In genomic region chr16:8237452-8237851, GRCh38 we compare ENCODE assay signal across 28 cellular contexts.
"Had no signal": no experiment of that assay in that cellular context is flagged by ENCODE, and none has a peak within 500 bp of the region (broad histone marks: within the 10 kb centered on the region; RNA-seq: fewer than 3 reads in every experiment).

No MANE protein-coding gene starts in this region.

- H3K4me3 Mint-ChIP-seq: activated CD4-positive, alpha-beta memory T cell treated with anti-CD3 and anti-CD28 coated beads, Interleukin-2, amount 10 ng/mL, durations not matched to agents 7 days and 5 days; activated CD4-positive, alpha-beta T cell treated with anti-CD3 and anti-CD28 coated beads, Interleukin-2, amount 10 ng/mL, durations not matched to agents 7 days and 5 days; activated naive CD4-positive, alpha-beta T cell treated with anti-CD3 and anti-CD28 coated beads, Interleukin-2, amount 10 ng/mL, durations not matched to agents 7 days and 5 days; activated naive CD8-positive, alpha-beta T cell treated with anti-CD3 and anti-CD28 coated beads, Interleukin-2, amount 10 ng/mL, durations not matched to agents 7 days and 5 days; activated T-cell treated with anti-CD3 and anti-CD28 coated beads, Interleukin-2, amount 50 U/mL, for 24 hours; activated T-cell treated with anti-CD3 and anti-CD28 coated beads, Interleukin-2, amount 50 U/mL, for 72 hours; brain had no signal

- H3K4me1 ChIP-seq: ascending aorta, breast epithelium, colonic mucosa, foreskin keratinocyte, gastrocnemius medialis had no signal

- H3K27ac ChIP-seq: ascending aorta, breast epithelium, cardiac muscle cell, colonic mucosa, epithelial cell of prostate, foreskin keratinocyte, gastrocnemius medialis had no signal

- H3K4me1 Mint-ChIP-seq: activated CD4-positive, alpha-beta memory T cell treated with anti-CD3 and anti-CD28 coated beads, Interleukin-2, amount 10 ng/mL, durations not matched to agents 7 days and 5 days; activated CD4-positive, alpha-beta T cell treated with anti-CD3 and anti-CD28 coated beads, Interleukin-2, amount 10 ng/mL, durations not matched to agents 7 days and 5 days; activated naive CD4-positive, alpha-beta T cell treated with anti-CD3 and anti-CD28 coated beads, Interleukin-2, amount 10 ng/mL, durations not matched to agents 7 days and 5 days; activated naive CD8-positive, alpha-beta T cell treated with anti-CD3 and anti-CD28 coated beads, Interleukin-2, amount 10 ng/mL, durations not matched to agents 7 days and 5 days; brain had no signal

- H3K36me3 ChIP-seq: ascending aorta, breast epithelium, cardiac muscle cell, colonic mucosa, gastrocnemius medialis had no signal

- H3K9me3 ChIP-seq: ascending aorta, colonic mucosa, gastrocnemius medialis had no signal

- H3K27me3 ChIP-seq: ascending aorta, breast epithelium, cardiac muscle cell, colonic mucosa, foreskin keratinocyte, gastrocnemius medialis had no signal

- H3K4me3 ChIP-seq: ascending aorta, breast epithelium, cardiac muscle cell, colonic mucosa, gastrocnemius medialis had no signal

- H3K27ac Mint-ChIP-seq: activated CD4-positive, alpha-beta memory T cell treated with anti-CD3 and anti-CD28 coated beads, Interleukin-2, amount 10 ng/mL, durations not matched to agents 7 days and 5 days; activated CD4-positive, alpha-beta T cell treated with anti-CD3 and anti-CD28 coated beads, Interleukin-2, amount 10 ng/mL, durations not matched to agents 7 days and 5 days; activated naive CD4-positive, alpha-beta T cell treated with anti-CD3 and anti-CD28 coated beads, Interleukin-2, amount 10 ng/mL, durations not matched to agents 7 days and 5 days; activated naive CD4-positive, alpha-beta T cell treated with anti-CD3 and anti-CD28 coated beads, Interleukin-2, amount 50 U/mL, for 72 hours; activated naive CD8-positive, alpha-beta T cell treated with anti-CD3 and anti-CD28 coated beads, Interleukin-2, amount 10 ng/mL, durations not matched to agents 7 days and 5 days; activated T-cell treated with anti-CD3 and anti-CD28 coated beads, Interleukin-2, amount 50 U/mL, for 24 hours; activated T-cell treated with anti-CD3 and anti-CD28 coated beads, Interleukin-2, amount 50 U/mL, for 72 hours; brain had no signal

- ATAC-seq: activated naive CD4-positive, alpha-beta T cell treated with anti-CD3 and anti-CD28 coated beads, Interleukin-2, amount 50 U/mL, for 72 hours; activated T-cell treated with anti-CD3 and anti-CD28 coated beads, Interleukin-2, amount 50 U/mL, for 72 hours; esophagus mucosa; foreskin keratinocyte; gastrocnemius medialis had no signal

- H3K36me3 Mint-ChIP-seq: activated naive CD4-positive, alpha-beta T cell treated with anti-CD3 and anti-CD28 coated beads, Interleukin-2, amount 10 ng/mL, durations not matched to agents 7 days and 5 days; activated naive CD4-positive, alpha-beta T cell treated with anti-CD3 and anti-CD28 coated beads, Interleukin-2, amount 50 U/mL, for 72 hours; activated naive CD8-positive, alpha-beta T cell treated with anti-CD3 and anti-CD28 coated beads, Interleukin-2, amount 10 ng/mL, durations not matched to agents 7 days and 5 days; brain had no signal

- H3K27me3 Mint-ChIP-seq: activated CD4-positive, alpha-beta memory T cell treated with anti-CD3 and anti-CD28 coated beads, Interleukin-2, amount 10 ng/mL, durations not matched to agents 7 days and 5 days; activated CD4-positive, alpha-beta T cell treated with anti-CD3 and anti-CD28 coated beads, Interleukin-2, amount 10 ng/mL, durations not matched to agents 7 days and 5 days; activated naive CD4-positive, alpha-beta T cell treated with anti-CD3 and anti-CD28 coated beads, Interleukin-2, amount 10 ng/mL, durations not matched to agents 7 days and 5 days; activated naive CD8-positive, alpha-beta T cell treated with anti-CD3 and anti-CD28 coated beads, Interleukin-2, amount 10 ng/mL, durations not matched to agents 7 days and 5 days; activated T-cell treated with anti-CD3 and anti-CD28 coated beads, Interleukin-2, amount 50 U/mL, for 24 hours; brain had no signal

- DNase-seq: activated CD4-positive, alpha-beta memory T cell treated with anti-CD3 and anti-CD28 coated beads, Interleukin-2, amount 10 ng/mL, durations not matched to agents 7 days and 5 days; activated CD4-positive, alpha-beta T cell treated with anti-CD3 and anti-CD28 coated beads for 1 hour; activated CD4-positive, alpha-beta T cell treated with anti-CD3 and anti-CD28 coated beads for 4 hours; activated CD4-positive, alpha-beta T cell treated with anti-CD3 and anti-CD28 coated beads, Interleukin-2, amount 10 ng/mL, durations not matched to agents 7 days and 5 days; activated CD4-positive, alpha-beta T cell treated with anti-CD3 and anti-CD28 coated beads, Interleukin-2, amount 50 U/mL, for 4 hours; activated CD8-positive, alpha-beta memory T cell treated with anti-CD3 and anti-CD28 coated beads, Interleukin-2, amount 50 U/mL, for 48 hours; activated gamma-delta T cell; activated naive CD4-positive, alpha-beta T cell; activated naive CD4-positive, alpha-beta T cell treated with anti-CD3 and anti-CD28 coated beads, Interleukin-2, amount 10 ng/mL, durations not matched to agents 7 days and 5 days; activated naive CD8-positive, alpha-beta T cell treated with anti-CD3 and anti-CD28 coated beads, Interleukin-2, amount 10 ng/mL, durations not matched to agents 7 days and 5 days; activated T-cell treated with anti-CD3 and anti-CD28 coated beads for 4 hours; activated T-cell treated with anti-CD3 and anti-CD28 coated beads, Interleukin-2, amount 50 U/mL, for 24 hours; activated T-cell treated with anti-CD3 and anti-CD28 coated beads, Interleukin-2, amount 50 U/mL, for 72 hours; central memory CD4-positive, alpha-beta T cell; cerebellar nuclear complex; colonic mucosa; effector CD8-positive, alpha-beta T cell; foreskin keratinocyte; gastrocnemius medialis; glutamatergic neuron; T-helper 2 cell had no signal
